ENCODE assay signal across 17 cellular contexts in genomic region chr6:95599691-95600090, GRCh38. TPM values are rescaled to one million over a fixed set of nuclear protein-coding genes. Genes with fewer than 3 reads are reported as not detected.
DNase-seq lines count a peak whose midpoint lies in the region; ATAC-seq and TF ChIP-seq lines count a peak whose summit lies in the region.
"Had no signal": no experiment of that assay in that cellular context is flagged by ENCODE, and none has a peak within 500 bp of the region (broad histone marks: within the 10 kb centered on the region; RNA-seq: fewer than 3 reads in every experiment).

No MANE protein-coding gene starts in this region.

- H3K27ac ChIP-seq in osteoblast (ENCODE audit: low read depth, low read length) = no peak overlapping the region

- H3K4me3 ChIP-seq in adipocyte (ENCODE audit: low read length) = peak overlapping the region; percentile 12
- H3K4me3 ChIP-seq in osteoblast (ENCODE audit: insufficient read depth, low read length) = peak overlapping the region; percentile 13

- H3K9me3 ChIP-seq in adipocyte (ENCODE audit: control insufficient read depth, low read length) (no peaks in the 10 kb centered on the region), osteoblast (ENCODE audit: low read depth, low read length) (no peaks in the 10 kb centered on the region)
- H3K9me3 ChIP-seq: BE2C had no signal

- peak; percentile 64 for ATAC-seq in GM19324 (IDR thresholded peaks at IDR 0.05; ENCODE audit: low FRiP score, unreplicated experiment)
- ATAC-seq in HG02588 (IDR thresholded peaks at IDR 0.05; ENCODE audit: unreplicated experiment) = peak; percentile 57
- ATAC-seq in GM18909 (IDR thresholded peaks at IDR 0.05; ENCODE audit: poor library complexity, unreplicated experiment) = no peak
- no peak for ATAC-seq in HG02885 (IDR thresholded peaks at IDR 0.05; ENCODE audit: poor library complexity, unreplicated experiment)

- DNase-seq in adipocyte (ENCODE audit: low read depth) (no peak), osteoblast (ENCODE audit: insufficient read length, low spot score, missing footprints) (no peak), NCI-H2171 treated with DMSO at 0.1 percent for 48 hours (lab: John Stamatoyannopoulos, UW) (no peak)
- DNase-seq: BE2C; CD4-positive, alpha-beta memory T cell; DND-41; GDM1; GOT3; MV-4-11; NCI-H1417 treated with DMSO at 0.1 percent for 48 hours; NCI-H2029; NCI-H226; Right ventricle myocardium superior had no signal

- H3K4me2 ChIP-seq in osteoblast (ENCODE audit: insufficient read depth, low read length) = peak overlapping the region; percentile 51

- H3K79me2 ChIP-seq in osteoblast (ENCODE audit: insufficient read depth, low read length) = no peaks in the 10 kb centered on the region

- H3K27me3 ChIP-seq in adipocyte (replicated peaks; ENCODE audit: control insufficient read depth, insufficient read depth, low read length) (no peaks in the 10 kb centered on the region), osteoblast (ENCODE audit: insufficient read depth, low read length) (no peaks in the 10 kb centered on the region)
- H3K27me3 ChIP-seq: BE2C had no signal

- no peaks in the 10 kb centered on the region for H4K20me1 ChIP-seq in osteoblast (ENCODE audit: insufficient read depth, low read length)

- H2AFZ ChIP-seq in osteoblast (ENCODE audit: low read length) = peak overlapping the region; percentile 49

- no peaks in the 10 kb centered on the region for H3K36me3 ChIP-seq in adipocyte (ENCODE audit: control insufficient read depth, insufficient read depth, low read length, severe bottlenecking)
- no peaks in the 10 kb centered on the region for H3K36me3 ChIP-seq in osteoblast (ENCODE audit: insufficient read depth, low read length)
- H3K36me3 ChIP-seq: BE2C had no signal

- no peak for TF ChIP-seq CTCF in osteoblast (IDR thresholded peaks at IDR 0.05; ENCODE audit: extremely low read depth, low read depth, low read length)

- H3K9ac ChIP-seq in adipocyte (ENCODE audit: low read length) = no peak overlapping the region

- H3K4me1 ChIP-seq in adipocyte (ENCODE audit: control insufficient read depth, insufficient read depth, low read length) (peaks cover 7% of the 10 kb centered on the region), osteoblast (ENCODE audit: insufficient read depth, low read length) (no peaks in the 10 kb centered on the region)

RNA-seq across cellular contexts. Expression of gene MANEA, which starts 22.4 kb away (rescaled TPM):
- total RNA-seq in osteoblast = 14.1 and 15.9 TPM in 2 replicates

Comparison
In these comparisons a context has a peak if more than half of its experiments do, and no peak if none do; other contexts are left out.
1. ATAC-seq: peak in GM19324 (single experiment) and HG02588 (single experiment); none in GM18909 (single experiment) and HG02885 (single experiment).